ENCODE assay signal across 12 cellular contexts in the genomic region with DNA sequence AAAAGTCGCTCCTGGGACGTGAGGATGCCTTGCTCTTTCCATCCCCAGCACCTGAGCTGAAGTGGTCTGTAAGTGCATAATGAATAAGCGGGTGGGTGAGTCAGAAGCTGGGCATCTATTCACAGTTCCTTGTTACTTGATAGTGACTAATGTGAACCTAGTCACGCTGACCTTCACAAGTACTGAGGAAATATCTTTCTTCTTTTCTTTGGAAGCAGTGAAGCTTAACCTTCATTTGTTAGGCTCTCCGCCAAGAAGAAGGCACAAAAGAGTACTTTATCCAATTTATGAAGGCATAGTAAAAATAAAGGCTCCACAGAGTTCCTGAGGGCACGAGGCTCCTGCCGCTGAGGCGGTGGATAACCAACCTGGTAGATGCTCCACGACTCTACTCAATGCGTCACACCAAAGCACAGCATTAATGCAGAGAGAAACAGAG.
DNase-seq lines count a peak whose midpoint lies in the region; ATAC-seq and TF ChIP-seq lines count a peak whose summit lies in the region.
"Had no signal": no experiment of that assay in that cellular context is flagged by ENCODE, and none has a peak within 500 bp of the region (broad histone marks: within the 10 kb centered on the region; RNA-seq: fewer than 3 reads in every experiment).

No MANE protein-coding gene starts in this region.

- no peak overlapping the region for H3K4me3 Mint-ChIP-seq in type B pancreatic cell

- in situ Hi-C loops in Panc1 (cut with HindIII; ENCODE audit: low pct_unique_long_range_greater_than_20kb, low sequenced_read_pairs): no loop called here

- H3K9me3 ChIP-seq in Panc1 (ENCODE audit: control insufficient read depth, insufficient read depth, low read depth, low read length) (peaks cover 6% of the 10 kb centered on the region; the same call in 1 of the 2 replicates), BE2C (no peaks in the 10 kb centered on the region)
- H3K9me3 ChIP-seq: gastrocnemius medialis had no signal

- H3K27me3 Mint-ChIP-seq in type B pancreatic cell: no peaks in the 10 kb centered on the region

- ATAC-seq in Panc1: peak; percentile 99
- no peak for ATAC-seq in GM18867 (IDR thresholded peaks at IDR 0.05; ENCODE audit: unreplicated experiment)
- ATAC-seq: gastrocnemius medialis had no signal

- H3K36me3 ChIP-seq in Panc1 (ENCODE audit: control insufficient read depth, insufficient read depth, low read length) (no peaks in the 10 kb centered on the region), BE2C (no peaks in the 10 kb centered on the region)
- H3K36me3 ChIP-seq: gastrocnemius medialis, stomach had no signal

- peak overlapping the region; percentile 8 for H3K27ac Mint-ChIP-seq in type B pancreatic cell

- H3K27me3 ChIP-seq in Panc1 (ENCODE audit: control insufficient read depth, insufficient read depth, low read length) (no peaks in the 10 kb centered on the region), BE2C (no peaks in the 10 kb centered on the region)
- H3K27me3 ChIP-seq: gastrocnemius medialis, stomach had no signal

- no TSS peak for BruUV-seq in Panc1 (replicated peaks; lab: Mats Ljungman, UMichigan)

- no peak for TF ChIP-seq CTCF in Panc1 (IDR thresholded peaks at IDR 0.05)
- TF ChIP-seq CTCF in type B pancreatic cell (conservative IDR thresholded peaks at IDR 0.05): no peak
- no peak for TF ChIP-seq CTCF in BE2C (IDR thresholded peaks at IDR 0.05; ENCODE audit: low read depth, low read length)

- peaks cover 7% of the 10 kb centered on the region for H3K4me1 Mint-ChIP-seq in type B pancreatic cell (ENCODE audit: unreplicated experiment)

- H3K4me1 ChIP-seq in Panc1 (ENCODE audit: control insufficient read depth, insufficient read depth, low read length): peaks cover 7% of the 10 kb centered on the region
- no peaks in the 10 kb centered on the region for H3K4me1 ChIP-seq in BE2C
- H3K4me1 ChIP-seq: gastrocnemius medialis, parathyroid adenoma, stomach had no signal

- intact Hi-C loops in Panc1 (cut with micrococcal nuclease; ENCODE audit: unreplicated experiment): no loop called here

- H3K4me3 ChIP-seq in Panc1 (ENCODE audit: low read depth in 2 of 2, low read length in 2 of 2) (peak overlapping the region; percentile 14 to 29; a peak in 3 of 4 replicates), BE2C (ENCODE audit: low read depth, low read length) (no peak overlapping the region)
- H3K4me3 ChIP-seq: gastrocnemius medialis, stomach had no signal

- no peaks in the 10 kb centered on the region for H3K36me3 Mint-ChIP-seq in type B pancreatic cell

- POLR2A ChIA-PET in Panc1 (lab: Charles Lee): interaction anchor here (0.7 kb wide), 1 partner anchor 148 kb away, joined by 3 read pairs; no protein-coding TSS in a partner anchor

- CTCF ChIA-PET in Panc1 (lab: Charles Lee): no interaction called here

- H3K9me3 Mint-ChIP-seq in type B pancreatic cell: peaks cover 2% of the 10 kb centered on the region

- H3K27ac ChIP-seq in Panc1 (ENCODE audit: low read length): peak overlapping the region; percentile 83; the same call in 1 of the 2 replicates
- H3K27ac ChIP-seq: gastrocnemius medialis, parathyroid adenoma, stomach had no signal

- DNase-seq in NCI-H446 treated with DMSO at 0.1 percent for 48 hours (lab: John Stamatoyannopoulos, UW) (peak; percentile 21), NCI-H446 (lab: John Stamatoyannopoulos, UW) (no peak), Panc1 (ENCODE audit: low read depth, low spot score) (peak; percentile 89), fibroblast of the conjunctiva (ENCODE audit: low read depth) (peak; percentile 52), type B pancreatic cell (ENCODE audit: extremely low spot score, unreplicated experiment) (no peak), BE2C (no peak), globus pallidus (ENCODE audit: low spot score) (no peak)
- DNase-seq: gastrocnemius medialis, RPMI8226, stomach had no signal

Comparison
In these comparisons a context has a peak if more than half of its experiments do, and no peak if none do; other contexts are left out.
1. DNase-seq: peak in NCI-H446 treated with DMSO at 0.1 percent for 48 hours (single experiment), Panc1 (single experiment) and fibroblast of the conjunctiva (single experiment); none in NCI-H446 (0 of 2), type B pancreatic cell (single experiment), BE2C (single experiment) and globus pallidus (single experiment).